16 cellular contexts compared by ENCODE assay signal in the genomic region with DNA sequence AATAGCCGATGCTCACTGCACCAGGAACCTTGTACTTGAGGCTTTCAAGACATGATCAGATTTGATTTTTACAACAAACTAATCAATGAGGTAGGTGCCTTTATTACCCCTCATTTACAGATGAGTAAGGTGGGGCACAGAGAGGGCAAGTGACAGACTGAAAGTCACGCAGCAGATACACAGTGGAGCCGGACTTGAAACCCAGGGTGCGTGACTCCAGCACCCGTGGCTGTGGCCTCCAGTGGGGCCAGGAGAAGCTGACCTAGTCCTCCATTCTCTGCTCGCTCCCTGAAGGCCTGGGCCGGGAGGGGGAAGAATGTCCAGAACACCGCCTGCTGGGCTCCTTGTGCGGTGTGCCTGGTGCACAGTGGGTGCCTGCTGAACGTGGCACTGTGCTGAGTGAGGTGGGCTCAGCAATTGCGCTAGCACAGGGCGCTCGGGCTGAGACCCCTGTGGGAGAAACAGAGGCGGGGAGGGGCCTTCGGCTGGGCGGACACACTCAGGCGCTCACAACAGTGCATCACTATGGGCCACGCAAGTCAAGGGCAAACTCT.
DNase-seq lines count a peak whose midpoint lies in the region; ATAC-seq and TF ChIP-seq lines count a peak whose summit lies in the region.
"Had no signal": no experiment of that assay in that cellular context is flagged by ENCODE, and none has a peak within 500 bp of the region (broad histone marks: within the 10 kb centered on the region; RNA-seq: fewer than 3 reads in every experiment).

No MANE protein-coding gene starts in this region.

- 47 to 58% (median 56%) methylated on average over 17 to 18 of the region's 18 CpGs for WGBS in ovary, 3 donors
- WGBS in thyroid gland, 2 donors = 82 to 84% methylated on average over 17 to 18 of the region's 18 CpGs

- H3K4me3 ChIP-seq in dorsolateral prefrontal cortex = peak overlapping the region in 1 of 59 donors; percentile 11
- no peak overlapping the region for H3K4me3 ChIP-seq in ovary
- no peak overlapping the region for H3K4me3 ChIP-seq in thyroid gland (replicated peaks in 1 of 3)
- H3K4me3 ChIP-seq: heart right ventricle, smooth muscle cell had no signal

- H3K27me3 ChIP-seq in dorsolateral prefrontal cortex = no peaks in the 10 kb centered on the region
- H3K27me3 ChIP-seq in ovary = no peaks in the 10 kb centered on the region
- H3K27me3 ChIP-seq in thyroid gland = no peaks in the 10 kb centered on the region
- H3K27me3 ChIP-seq: heart right ventricle had no signal

- TF ChIP-seq CTCF in VCaP (conservative IDR thresholded peaks at IDR 0.05) = no peak
- TF ChIP-seq CTCF in dorsolateral prefrontal cortex (IDR thresholded peaks at IDR 0.05 in 54 of 56, conservative IDR thresholded peaks at IDR 0.05 in 2 of 56; ENCODE audit: low read depth in 1 of 56, partially characterized antibody in 56 of 56) = no peak
- TF ChIP-seq CTCF in ovary (IDR thresholded peaks at IDR 0.05) = no peak
- TF ChIP-seq CTCF in thyroid gland (IDR thresholded peaks at IDR 0.05) = no peak

- H3K9me3 ChIP-seq in ovary (no peaks in the 10 kb centered on the region), thyroid gland (no peaks in the 10 kb centered on the region)

- TF ChIP-seq POLR2A in ovary (IDR thresholded peaks at IDR 0.05) = no peak
- TF ChIP-seq POLR2A in thyroid gland (IDR thresholded peaks at IDR 0.05) = no peak

- TF ChIP-seq EP300 in ovary (IDR thresholded peaks at IDR 0.05) = no peak

- ATAC-seq in GM19023 (IDR thresholded peaks at IDR 0.05; ENCODE audit: unreplicated experiment) (no peak), HG02840 (IDR thresholded peaks at IDR 0.05; ENCODE audit: low FRiP score, unreplicated experiment) (no peak), HG02588 (IDR thresholded peaks at IDR 0.05; ENCODE audit: unreplicated experiment) (no peak)
- ATAC-seq: effector memory CD8-positive, alpha-beta T cell; T-cell had no signal

- intact Hi-C loops in dorsolateral prefrontal cortex (cut with DNase I) (no loop called here), ovary (cut with DNase I) (loop anchor here in 1 of 4 donors (5.0 kb wide), 1 partner anchor 120 kb away; no protein-coding TSS in a partner anchor), thyroid gland (cut with DNase I) (no loop called here)

- H3K4me1 ChIP-seq in ovary (ENCODE audit: insufficient read depth) (peaks cover 21% of the 10 kb centered on the region), thyroid gland (peaks cover 36 to 58% of the 10 kb centered on the region in 2 donors)

- H3K36me3 ChIP-seq in ovary (no peaks in the 10 kb centered on the region), thyroid gland (no peaks in the 10 kb centered on the region)
- H3K36me3 ChIP-seq: heart right ventricle had no signal

- H3K27ac ChIP-seq in VCaP (peak overlapping the region; percentile 80), dorsolateral prefrontal cortex (peak overlapping the region in 50 of 59 donors; percentile 5 to 100 (median 66)), ovary (peak overlapping the region; percentile 31 to 72), thyroid gland (peak overlapping the region; percentile 55 to 90 (median 79))

- DNase-seq in dorsolateral prefrontal cortex = no peak
- no peak for DNase-seq in ovary
- no peak for DNase-seq in thyroid gland
- DNase-seq: activated CD4-positive, alpha-beta T cell treated with anti-CD3 and anti-CD28 coated beads for 48 hours; activated CD8-positive, alpha-beta memory T cell treated with anti-CD3 and anti-CD28 coated beads, Interleukin-2, amount 50 U/mL, for 4 hours; activated effector memory CD4-positive, alpha-beta T cell treated with anti-CD3 and anti-CD28 coated beads, Interleukin-2, amount 50 U/mL, for 16 hours; effector memory CD8-positive, alpha-beta T cell; heart right ventricle; immature natural killer cell; stimulated activated CD4-positive, alpha-beta T cell treated with anti-CD3 and anti-CD28 coated beads, Interleukin-4, amount 100 ng/mL, for 24 hours; T-cell had no signal
